In the genomic region with DNA sequence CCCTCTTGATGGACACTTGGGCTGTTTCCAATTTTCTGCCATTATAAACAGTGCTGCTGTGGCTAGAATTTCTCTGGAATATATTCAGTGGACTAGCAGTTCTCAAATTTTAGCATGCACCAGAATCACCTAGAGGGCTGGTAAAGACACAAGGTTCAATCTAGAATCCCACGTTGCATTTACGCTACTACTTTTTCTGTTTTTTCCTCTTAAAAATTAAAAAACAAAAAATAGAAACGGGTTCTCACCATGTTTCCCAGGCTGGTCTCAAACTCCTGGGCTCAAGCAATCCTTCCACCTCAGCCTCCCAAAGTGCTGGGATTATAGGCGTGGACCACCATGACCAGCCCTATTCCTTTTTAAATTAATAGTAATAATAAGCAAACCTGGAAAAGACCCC, we compare ENCODE assay signal across 34 cellular contexts. TPM values are rescaled to one million over a fixed set of nuclear protein-coding genes. Genes with fewer than 3 reads are reported as not detected.
"Had no signal": no experiment of that assay in that cellular context is flagged by ENCODE, and none has a peak within 500 bp of the region (broad histone marks: within the 10 kb centered on the region; RNA-seq: fewer than 3 reads in every experiment).

No MANE protein-coding gene starts in this region.

- H3K4me3 ChIP-seq: adrenal gland, body of pancreas had no signal

- H3K9me3 Mint-ChIP-seq: activated CD4-positive, alpha-beta memory T cell treated with anti-CD3 and anti-CD28 coated beads for 36 hours; activated naive CD4-positive, alpha-beta T cell treated with anti-CD3 and anti-CD28 coated beads for 36 hours; activated naive CD4-positive, alpha-beta T cell treated with anti-CD3 and anti-CD28 coated beads, Interleukin-2, amount 50 U/mL, for 72 hours; activated T-cell treated with anti-CD3 and anti-CD28 coated beads, Interleukin-2, amount 50 U/mL, for 4 hours; activated T-helper 1 cell treated with anti-CD3 and anti-CD28 coated beads, Interleukin-12 subunit alpha, Interleukin-12 subunit beta, Interleukin-2, Interleukin-4 antibody, amounts not matched to agents 30 ng/mL and 10 ng/mL and 1 ng/mL, durations not matched to agents 14 hours and 24 hours and 36 hours had no signal

- H3K4me3 Mint-ChIP-seq: activated CD4-positive, alpha-beta memory T cell treated with anti-CD3 and anti-CD28 coated beads for 36 hours; activated naive CD4-positive, alpha-beta T cell treated with anti-CD3 and anti-CD28 coated beads for 36 hours; activated T-cell treated with anti-CD3 and anti-CD28 coated beads, Interleukin-2, amount 50 U/mL, for 4 hours; activated T-helper 1 cell treated with anti-CD3 and anti-CD28 coated beads, Interleukin-12 subunit alpha, Interleukin-12 subunit beta, Interleukin-2, Interleukin-4 antibody, amounts not matched to agents 30 ng/mL and 10 ng/mL and 1 ng/mL, durations not matched to agents 14 hours and 24 hours and 36 hours had no signal

- H3K36me3 Mint-ChIP-seq: activated CD4-positive, alpha-beta memory T cell treated with anti-CD3 and anti-CD28 coated beads for 36 hours; activated naive CD4-positive, alpha-beta T cell treated with anti-CD3 and anti-CD28 coated beads, Interleukin-2, amount 50 U/mL, for 72 hours had no signal

- H3K27ac ChIP-seq: adrenal gland had no signal

- H3K27ac Mint-ChIP-seq: activated naive CD4-positive, alpha-beta T cell treated with anti-CD3 and anti-CD28 coated beads for 36 hours; activated T-helper 1 cell treated with anti-CD3 and anti-CD28 coated beads, Interleukin-12 subunit alpha, Interleukin-12 subunit beta, Interleukin-2, Interleukin-4 antibody, amounts not matched to agents 30 ng/mL and 10 ng/mL and 1 ng/mL, durations not matched to agents 14 hours and 24 hours and 36 hours had no signal

- H3K27me3 ChIP-seq: adrenal gland, body of pancreas had no signal

- ATAC-seq: activated naive CD4-positive, alpha-beta T cell treated with anti-CD3 and anti-CD28 coated beads, Interleukin-2, amount 50 U/mL, for 72 hours; activated T-cell treated with anti-CD3 and anti-CD28 coated beads, Interleukin-2, amount 50 U/mL, for 4 hours; body of pancreas had no signal

- DNase-seq: activated CD4-positive, alpha-beta memory T cell treated with anti-CD3 and anti-CD28 coated beads for 36 hours; activated CD4-positive, alpha-beta T cell treated with anti-CD3 and anti-CD28 coated beads, Interleukin-2, amount 50 U/mL, for 1 hour; activated CD8-positive, alpha-beta memory T cell treated with anti-CD3 and anti-CD28 coated beads, Interleukin-2, amount 50 U/mL, for 4 hours; activated gamma-delta T cell treated with Interleukin-2 at 50 U/mL for 16 hours; activated naive CD4-positive, alpha-beta T cell treated with anti-CD3 and anti-CD28 coated beads for 36 hours; activated T-cell treated with anti-CD3 and anti-CD28 coated beads for 4 hours; activated T-cell treated with anti-CD3 and anti-CD28 coated beads, Interleukin-2, amount 50 U/mL, for 4 hours; adrenal gland; body of pancreas; Kasumi-1; KG1; MM.1S; MV-4-11; NCI-H1092; NCI-H1417; NCI-H146; NCI-H187; NCI-H2029 treated with DMSO at 0.1 percent for 48 hours; NCI-H2107; NCI-H2171; NCI-H446; NCI-H510A treated with DMSO at 0.1 percent for 48 hours; NCI-H526 treated with DMSO at 0.1 percent for 48 hours; NCI-H82; NK-92 treated with Interleukin-12 subunit alpha and Interleukin-12 subunit beta, amount 100 ng/mL, for 24 hours; OCI-M1; Right ventricle myocardium superior; T1000 had no signal

- H3K36me3 ChIP-seq: adrenal gland had no signal

- H3K9me3 ChIP-seq: adrenal gland, body of pancreas had no signal

RNA-seq across cellular contexts. Expression of a gene that starts 14.5 kb away (rescaled TPM):
- total RNA-seq: activated CD4-positive, alpha-beta memory T cell treated with anti-CD3 and anti-CD28 coated beads for 36 hours; activated naive CD4-positive, alpha-beta T cell treated with anti-CD3 and anti-CD28 coated beads for 36 hours; activated naive CD4-positive, alpha-beta T cell treated with anti-CD3 and anti-CD28 coated beads, Interleukin-2, amount 50 U/mL, for 72 hours; activated T-cell treated with anti-CD3 and anti-CD28 coated beads, Interleukin-2, amount 50 U/mL, for 4 hours; activated T-helper 1 cell treated with anti-CD3 and anti-CD28 coated beads, Interleukin-12 subunit alpha, Interleukin-12 subunit beta, Interleukin-2, Interleukin-4 antibody, amounts not matched to agents 30 ng/mL and 10 ng/mL and 1 ng/mL, durations not matched to agents 14 hours and 24 hours and 36 hours; adrenal gland; astrocyte; body of pancreas; bronchial epithelial cell; Right ventricle myocardium superior; T-helper 1 cell treated with Interleukin-12 subunit alpha and Interleukin-12 subunit beta and Interleukin-4 antibody, amounts not matched to agents 30 ng/mL and 1 ng/mL, for 36 hours; T-helper 2 cell treated with Interferon-gamma antibody and Interleukin-4, amounts not matched to agents 100 ng/mL and 5 ng/mL, for 36 hours had no signal
- polyA plus RNA-seq: adrenal gland had no signal

RNA-seq across cellular contexts. Expression of a gene that starts 19.4 kb away (rescaled TPM):
- total RNA-seq: activated CD4-positive, alpha-beta memory T cell treated with anti-CD3 and anti-CD28 coated beads for 36 hours; activated naive CD4-positive, alpha-beta T cell treated with anti-CD3 and anti-CD28 coated beads for 36 hours; activated naive CD4-positive, alpha-beta T cell treated with anti-CD3 and anti-CD28 coated beads, Interleukin-2, amount 50 U/mL, for 72 hours; activated T-cell treated with anti-CD3 and anti-CD28 coated beads, Interleukin-2, amount 50 U/mL, for 4 hours; activated T-helper 1 cell treated with anti-CD3 and anti-CD28 coated beads, Interleukin-12 subunit alpha, Interleukin-12 subunit beta, Interleukin-2, Interleukin-4 antibody, amounts not matched to agents 30 ng/mL and 10 ng/mL and 1 ng/mL, durations not matched to agents 14 hours and 24 hours and 36 hours; adrenal gland; astrocyte; body of pancreas; bronchial epithelial cell; Right ventricle myocardium superior; T-helper 1 cell treated with Interleukin-12 subunit alpha and Interleukin-12 subunit beta and Interleukin-4 antibody, amounts not matched to agents 30 ng/mL and 1 ng/mL, for 36 hours; T-helper 2 cell treated with Interferon-gamma antibody and Interleukin-4, amounts not matched to agents 100 ng/mL and 5 ng/mL, for 36 hours had no signal
- polyA plus RNA-seq: adrenal gland had no signal

RNA-seq across cellular contexts. Expression of a gene that starts 22.2 kb away (rescaled TPM):
- total RNA-seq: activated CD4-positive, alpha-beta memory T cell treated with anti-CD3 and anti-CD28 coated beads for 36 hours; activated naive CD4-positive, alpha-beta T cell treated with anti-CD3 and anti-CD28 coated beads for 36 hours; activated naive CD4-positive, alpha-beta T cell treated with anti-CD3 and anti-CD28 coated beads, Interleukin-2, amount 50 U/mL, for 72 hours; activated T-cell treated with anti-CD3 and anti-CD28 coated beads, Interleukin-2, amount 50 U/mL, for 4 hours; activated T-helper 1 cell treated with anti-CD3 and anti-CD28 coated beads, Interleukin-12 subunit alpha, Interleukin-12 subunit beta, Interleukin-2, Interleukin-4 antibody, amounts not matched to agents 30 ng/mL and 10 ng/mL and 1 ng/mL, durations not matched to agents 14 hours and 24 hours and 36 hours; adrenal gland; astrocyte; body of pancreas; bronchial epithelial cell; Right ventricle myocardium superior; T-helper 1 cell treated with Interleukin-12 subunit alpha and Interleukin-12 subunit beta and Interleukin-4 antibody, amounts not matched to agents 30 ng/mL and 1 ng/mL, for 36 hours; T-helper 2 cell treated with Interferon-gamma antibody and Interleukin-4, amounts not matched to agents 100 ng/mL and 5 ng/mL, for 36 hours had no signal
- polyA plus RNA-seq: adrenal gland had no signal

RNA-seq across cellular contexts. Expression of a gene that starts 26.5 kb away (rescaled TPM):
- total RNA-seq: activated CD4-positive, alpha-beta memory T cell treated with anti-CD3 and anti-CD28 coated beads for 36 hours; activated naive CD4-positive, alpha-beta T cell treated with anti-CD3 and anti-CD28 coated beads for 36 hours; activated naive CD4-positive, alpha-beta T cell treated with anti-CD3 and anti-CD28 coated beads, Interleukin-2, amount 50 U/mL, for 72 hours; activated T-cell treated with anti-CD3 and anti-CD28 coated beads, Interleukin-2, amount 50 U/mL, for 4 hours; activated T-helper 1 cell treated with anti-CD3 and anti-CD28 coated beads, Interleukin-12 subunit alpha, Interleukin-12 subunit beta, Interleukin-2, Interleukin-4 antibody, amounts not matched to agents 30 ng/mL and 10 ng/mL and 1 ng/mL, durations not matched to agents 14 hours and 24 hours and 36 hours; adrenal gland; astrocyte; body of pancreas; bronchial epithelial cell; Right ventricle myocardium superior; T-helper 1 cell treated with Interleukin-12 subunit alpha and Interleukin-12 subunit beta and Interleukin-4 antibody, amounts not matched to agents 30 ng/mL and 1 ng/mL, for 36 hours; T-helper 2 cell treated with Interferon-gamma antibody and Interleukin-4, amounts not matched to agents 100 ng/mL and 5 ng/mL, for 36 hours had no signal
- polyA plus RNA-seq: adrenal gland had no signal
